ENCODE assay signal across 8 cellular contexts in the genomic region with DNA sequence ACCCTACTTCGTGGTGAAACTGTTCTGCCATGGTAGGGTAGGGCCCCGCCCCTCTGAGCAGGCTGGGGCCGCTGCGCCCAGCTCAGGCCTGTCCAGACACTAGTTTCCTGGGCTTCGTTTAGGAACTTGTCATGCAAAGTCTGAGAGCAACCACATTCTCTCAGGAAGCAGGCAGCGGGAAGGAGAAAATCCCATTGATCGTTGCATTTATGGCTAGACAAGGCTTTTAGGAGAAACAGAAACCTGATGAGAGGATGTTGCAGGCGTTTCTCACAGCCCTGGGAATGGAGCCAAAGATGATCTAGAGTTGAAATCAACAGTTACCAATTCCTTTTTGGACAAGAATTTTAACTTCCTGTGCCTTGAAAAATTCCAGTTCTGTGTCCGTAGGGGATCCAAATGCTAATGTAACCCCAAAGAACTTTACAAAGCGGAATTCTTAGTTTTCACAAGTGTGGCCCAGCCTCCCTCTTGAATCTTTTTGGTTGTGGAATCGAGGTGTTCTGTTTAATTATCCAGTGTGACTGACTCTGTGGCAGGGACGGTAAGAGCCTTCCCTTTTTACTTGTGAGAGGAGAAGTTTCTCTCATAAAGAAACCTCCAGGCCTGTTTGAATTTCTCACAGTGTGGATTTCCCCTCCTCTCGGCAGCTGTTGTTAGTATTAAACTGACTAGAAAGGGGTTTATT. TPM values are rescaled to one million over a fixed set of nuclear protein-coding genes. Genes with fewer than 3 reads are reported as not detected.
DNase-seq lines count a peak whose midpoint lies in the region; ATAC-seq, FAIRE-seq and TF ChIP-seq lines count a peak whose summit lies in the region.

No MANE protein-coding gene starts in this region.

- CTCF ChIA-PET in AG04449 (lab: Yijun Ruan, JAX) = interaction anchor here (1.6 to 6.3 kb wide), 2 partner anchors 15 to 55 kb away, joined by 3 to 33 read pairs; no protein-coding TSS in a partner anchor

- 76 to 86% methylated on average over 13 of the region's 13 CpGs for WGBS in pancreas, 2 donors

- H3K4me1 ChIP-seq in mucosa of rectum (ENCODE audit: control insufficient read depth in 2 of 2, insufficient read depth in 2 of 2, low read length in 2 of 2) = peaks cover 0 to 6% of the 10 kb centered on the region in 2 donors
- H3K4me1 ChIP-seq in Karpas-422 (ENCODE audit: low read length) = peaks cover 13% of the 10 kb centered on the region
- peaks cover 0 to 16% (median 13%) of the 10 kb centered on the region in 3 donors for H3K4me1 ChIP-seq in pancreas

- no peaks in the 10 kb centered on the region for H3K9me2 ChIP-seq in Karpas-422 (replicated peaks; ENCODE audit: insufficient read depth, low read length)

- no peaks in the 10 kb centered on the region for H3K27me3 ChIP-seq in mucosa of rectum (ENCODE audit: control insufficient read depth in 2 of 2, insufficient read depth in 2 of 2, low read length in 2 of 2)
- no peaks in the 10 kb centered on the region for H3K27me3 ChIP-seq in Karpas-422 (ENCODE audit: low read length)
- no peaks in the 10 kb centered on the region for H3K27me3 ChIP-seq in pancreas

- peak overlapping the region in 1 of 2 donors; percentile 1 for H3K27ac ChIP-seq in coronary artery
- peak overlapping the region; percentile 67 to 73 for H3K27ac ChIP-seq in mucosa of rectum (ENCODE audit: low read depth in 2 of 2, low read length in 2 of 2)
- H3K27ac ChIP-seq in Karpas-422 (ENCODE audit: low read length) = no peak overlapping the region
- peak overlapping the region in 2 of 4 donors; percentile 15 to 51 for H3K27ac ChIP-seq in pancreas

- no peak for FAIRE-seq in pancreas (lab: Jason Lieb, UNC)

- no peaks in the 10 kb centered on the region for H3K79me2 ChIP-seq in Karpas-422 (ENCODE audit: low read length)

- H4K20me1 ChIP-seq in Karpas-422 (ENCODE audit: insufficient read depth, low read depth, low read length) = no peaks in the 10 kb centered on the region

- H3K9ac ChIP-seq in mucosa of rectum (ENCODE audit: low read depth in 1 of 2, low read length in 2 of 2) = no peak overlapping the region
- no peak overlapping the region for H3K9ac ChIP-seq in Karpas-422 (ENCODE audit: low read length)

- H3K36me3 ChIP-seq in mucosa of rectum (ENCODE audit: control insufficient read depth in 2 of 2, insufficient read depth in 2 of 2, low read length in 2 of 2) = no peaks in the 10 kb centered on the region
- H3K36me3 ChIP-seq in Karpas-422 (ENCODE audit: insufficient read depth, low read length) = no peaks in the 10 kb centered on the region
- H3K36me3 ChIP-seq in pancreas = no peaks in the 10 kb centered on the region

- POLR2A ChIA-PET in AG04449 (lab: Yijun Ruan, JAX) = no interaction called here

- H3K4me3 ChIP-seq in AG04449 (ENCODE audit: low read depth, low read length) (no peak overlapping the region), coronary artery (peak overlapping the region; percentile 0), mucosa of rectum (ENCODE audit: low read length in 2 of 2) (peak overlapping the region in 1 of 2 donors; percentile 10), Karpas-422 (ENCODE audit: low read length) (no peak overlapping the region), pancreas (no peak overlapping the region)

- ATAC-seq in GM19328 (IDR thresholded peaks at IDR 0.05; ENCODE audit: unreplicated experiment) (peak; percentile 73), HG03457 (IDR thresholded peaks at IDR 0.05; ENCODE audit: unreplicated experiment) (peak; percentile 62), pancreas (no peak)

- no peak overlapping the region for H2AFZ ChIP-seq in Karpas-422 (ENCODE audit: low read length)

- TF ChIP-seq CTCF in AG04449 (IDR thresholded peaks at IDR 0.05; ENCODE audit: insufficient read depth, low read length, missing control alignments) (no peak), coronary artery (IDR thresholded peaks at IDR 0.05) (no peak), pancreas (IDR thresholded peaks at IDR 0.05) (no peak)

- no peak overlapping the region for H3K4me2 ChIP-seq in Karpas-422 (ENCODE audit: low read depth, low read length, poor library complexity, severe bottlenecking)

- H3K9me3 ChIP-seq in mucosa of rectum (ENCODE audit: control insufficient read depth in 2 of 2, low read length in 2 of 2) = no peaks in the 10 kb centered on the region
- H3K9me3 ChIP-seq in Karpas-422 (ENCODE audit: low read length) = no peaks in the 10 kb centered on the region
- no peaks in the 10 kb centered on the region for H3K9me3 ChIP-seq in pancreas

- DNase-seq in AG04449 (ENCODE audit: low read depth, low spot score) (peak; percentile 23), coronary artery (ENCODE audit: low spot score) (no peak), SHP77 treated with DMSO at 0.1 percent for 48 hours (lab: John Stamatoyannopoulos, UW) (no peak), Karpas-422 (no peak), pancreas (no peak)

- intact Hi-C loops in pancreas (cut with DNase I) = no loop called here

RNA-seq across cellular contexts. Expression of a gene that starts 4.5 kb away (rescaled TPM):
- total RNA-seq in Karpas-422 (2014; rRNA removed; shearing (Covaris generic); ENCODE audit: low replicate concordance) = not detected in 2 replicates
- total RNA-seq in pancreas = under 1 TPM in 5 of 6 donors, not detected in 1; 0.05 to 0.87 (median 0.16) TPM
- under 1 TPM; 0.15 to 0.21 TPM for polyA plus RNA-seq in pancreas

RNA-seq across cellular contexts. Expression of a gene that starts 11.5 kb away (rescaled TPM):
- total RNA-seq in Karpas-422 (2014; rRNA removed; shearing (Covaris generic); ENCODE audit: low replicate concordance) = not detected in 2 replicates
- 1 to 10 TPM in 1 of 6 donors, under 1 TPM in 2, not detected in 3; 0.38 to 1.7 (median 0.83) TPM for total RNA-seq in pancreas
- under 1 TPM; 0.19 to 0.34 TPM for polyA plus RNA-seq in pancreas

RNA-seq across cellular contexts. Expression of a gene that starts 21.1 kb away (rescaled TPM):
- total RNA-seq in Karpas-422 (2014; rRNA removed; shearing (Covaris generic); ENCODE audit: low replicate concordance) = 24.9 and 27.3 TPM in 2 replicates
- total RNA-seq in pancreas = 10 to 100 TPM; 14.5 to 26.1 (median 22.3) TPM
- polyA plus RNA-seq in pancreas = 10 to 100 TPM in 1 of 2 donors, 1 to 10 TPM in 1; 7.6 to 17.6 TPM

RNA-seq across cellular contexts. Expression of a gene that starts 24.0 kb away (rescaled TPM):
- not detected in 2 replicates for total RNA-seq in Karpas-422 (2014; rRNA removed; shearing (Covaris generic); ENCODE audit: low replicate concordance)
- total RNA-seq in pancreas = 1 to 10 TPM in 4 of 6 donors, under 1 TPM in 2; 0.13 to 3.7 (median 2.2) TPM
- under 1 TPM; 0.72 to 0.73 TPM for polyA plus RNA-seq in pancreas

Comparison
In these comparisons a context has a peak if more than half of its experiments do, and no peak if none do; other contexts are left out.
1. ATAC-seq: peak in GM19328 (single experiment) and HG03457 (single experiment); none in pancreas (0 of 4).